16 cellular contexts compared by ENCODE assay signal in the genomic region with DNA sequence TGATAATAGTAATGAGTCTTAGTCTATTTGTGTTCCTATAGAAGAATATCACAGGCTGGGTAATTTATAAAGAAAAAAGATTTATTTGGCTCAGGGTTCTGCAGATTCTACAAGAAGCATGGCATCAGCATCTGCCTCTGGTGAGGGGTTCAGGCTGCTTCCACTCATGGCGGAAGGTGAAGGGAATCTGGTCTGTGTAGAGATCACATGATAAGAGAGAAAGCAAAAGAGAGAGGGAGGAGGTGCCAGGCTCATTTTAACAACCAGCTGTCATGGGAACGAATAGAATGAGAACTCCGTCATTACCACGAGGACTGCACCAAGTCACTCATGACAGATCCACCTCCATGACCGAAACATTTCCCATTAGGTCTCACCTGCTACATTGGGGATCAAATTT.
A peak's percentile ranks its signal among the peaks of the same experiment; 100 is the strongest.
DNase-seq lines count a peak whose midpoint lies in the region; ATAC-seq and TF ChIP-seq lines count a peak whose summit lies in the region.
"Had no signal": no experiment of that assay in that cellular context is flagged by ENCODE, and none has a peak within 500 bp of the region (broad histone marks: within the 10 kb centered on the region; RNA-seq: fewer than 3 reads in every experiment).

No MANE protein-coding gene starts in this region.

- no peaks in the 10 kb centered on the region for H3K79me2 ChIP-seq in OCI-LY7 (ENCODE audit: insufficient read depth, low read depth, low read length)

- intact Hi-C loops in OCI-LY7 (cut with micrococcal nuclease; ENCODE audit: unreplicated experiment): no loop called here
- intact Hi-C loops in activated CD4-positive, alpha-beta T cell treated with anti-CD3 and anti-CD28 coated beads for 36 hours (cut with DNase I, micrococcal nuclease): no loop called here

- H3K9me3 ChIP-seq in OCI-LY7 (ENCODE audit: low read length): no peaks in the 10 kb centered on the region

- H3K9me2 ChIP-seq in OCI-LY7 (ENCODE audit: insufficient read depth, low read length): no peaks in the 10 kb centered on the region

- POLR2A ChIA-PET in OCI-LY7 (lab: Charles Lee): no interaction called here
- POLR2A ChIA-PET in activated CD4-positive, alpha-beta T cell treated with anti-CD3 and anti-CD28 coated beads for 36 hours (lab: Charles Lee): no interaction called here

- H4K20me1 ChIP-seq in OCI-LY7 (ENCODE audit: insufficient read depth, low read length): no peaks in the 10 kb centered on the region
- H4K20me1 ChIP-seq: BLaER1 had no signal

- peak overlapping the region; percentile 97 for H3K27ac ChIP-seq in OCI-LY7 (ENCODE audit: low read depth, low read length, poor library complexity, severe bottlenecking)
- H3K27ac ChIP-seq: BLaER1 had no signal

- H3K36me3 ChIP-seq in OCI-LY7 (ENCODE audit: insufficient read depth, low read length): peaks cover 4% of the 10 kb centered on the region; the same call in 1 of the 2 replicates
- H3K36me3 ChIP-seq: BLaER1 had no signal

- DNase-seq in NCI-H1105 treated with DMSO at 0.1 percent for 48 hours (lab: John Stamatoyannopoulos, UW) (peak; percentile 8), NCI-H1105 (lab: John Stamatoyannopoulos, UW) (no peak), NCI-H748 (lab: John Stamatoyannopoulos, UW; ENCODE audit: unreplicated experiment) (peak; percentile 43), NCI-H748 treated with DMSO at 0.1 percent for 48 hours (lab: John Stamatoyannopoulos, UW) (no peak), OCI-LY7 (ENCODE audit: low spot score) (no peak), mesothelial cell of epicardium (ENCODE audit: low spot score in 2 of 2, unreplicated experiment in 2 of 2) (no peak)
- no peak for DNase-seq in activated CD8-positive, alpha-beta memory T cell treated with anti-CD3 and anti-CD28 coated beads for 24 hours
- no peak for DNase-seq in activated CD4-positive, alpha-beta T cell treated with anti-CD3 and anti-CD28 coated beads for 36 hours
- DNase-seq: 8988T; AML-193; CD8-positive, alpha-beta memory T cell; DMS79; HCEC 1CT; HFFc6 had no signal

- peaks cover under 1% of the 10 kb centered on the region for H3K4me1 Mint-ChIP-seq in mesothelial cell of epicardium
- no peaks in the 10 kb centered on the region for H3K4me1 Mint-ChIP-seq in activated CD4-positive, alpha-beta T cell treated with anti-CD3 and anti-CD28 coated beads for 36 hours
- H3K4me1 Mint-ChIP-seq: CD8-positive, alpha-beta memory T cell had no signal

- peak overlapping the region; percentile 13 for H3K27ac Mint-ChIP-seq in mesothelial cell of epicardium
- no peak overlapping the region for H3K27ac Mint-ChIP-seq in activated CD4-positive, alpha-beta T cell treated with anti-CD3 and anti-CD28 coated beads for 36 hours
- H3K27ac Mint-ChIP-seq: CD8-positive, alpha-beta memory T cell; HFFc6 had no signal

- H3K9me3 Mint-ChIP-seq in mesothelial cell of epicardium: no peaks in the 10 kb centered on the region
- peaks cover 5% of the 10 kb centered on the region for H3K9me3 Mint-ChIP-seq in activated CD4-positive, alpha-beta T cell treated with anti-CD3 and anti-CD28 coated beads for 36 hours (ENCODE audit: low read depth)
- H3K9me3 Mint-ChIP-seq: HFFc6 had no signal

- peak overlapping the region; percentile 75 for H2AFZ ChIP-seq in OCI-LY7 (ENCODE audit: low read length)

- no peak for ATAC-seq in activated CD4-positive, alpha-beta T cell treated with anti-CD3 and anti-CD28 coated beads for 36 hours
- ATAC-seq: GM12878 had no signal

- no peak overlapping the region for H3K4me3 Mint-ChIP-seq in mesothelial cell of epicardium
- H3K4me3 Mint-ChIP-seq in activated CD4-positive, alpha-beta T cell treated with anti-CD3 and anti-CD28 coated beads for 36 hours: no peak overlapping the region
- H3K4me3 Mint-ChIP-seq: CD8-positive, alpha-beta memory T cell; HFFc6 had no signal

- CTCF ChIA-PET in OCI-LY7 (lab: Charles Lee; ENCODE audit: unreplicated experiment): no interaction called here
- CTCF ChIA-PET in activated CD4-positive, alpha-beta T cell treated with anti-CD3 and anti-CD28 coated beads for 36 hours (lab: Charles Lee): no interaction called here

- no peak overlapping the region for H3K4me3 ChIP-seq in OCI-LY7 (ENCODE audit: low read depth, low read length, poor library complexity, severe bottlenecking)
- H3K4me3 ChIP-seq: BLaER1, GM12878 had no signal

- H3K4me1 ChIP-seq in OCI-LY7 (ENCODE audit: insufficient read depth, low read length, poor library complexity, severe bottlenecking): peaks cover 63% of the 10 kb centered on the region
- H3K4me1 ChIP-seq: BLaER1 had no signal

- TF ChIP-seq CTCF in OCI-LY7 (conservative IDR thresholded peaks at IDR 0.05; ENCODE audit: low read length) (no peak), mesothelial cell of epicardium (IDR thresholded peaks at IDR 0.05; ENCODE audit: unreplicated experiment) (no peak)

- no peaks in the 10 kb centered on the region for H3K27me3 Mint-ChIP-seq in mesothelial cell of epicardium (ENCODE audit: low read depth)
- H3K27me3 Mint-ChIP-seq in activated CD4-positive, alpha-beta T cell treated with anti-CD3 and anti-CD28 coated beads for 36 hours: no peaks in the 10 kb centered on the region
- H3K27me3 Mint-ChIP-seq: CD8-positive, alpha-beta memory T cell had no signal

- BruUV-seq in OCI-LY7 (replicated peaks; lab: Mats Ljungman, UMichigan): no TSS peak

- no peaks in the 10 kb centered on the region for H3K36me3 Mint-ChIP-seq in mesothelial cell of epicardium
- no peaks in the 10 kb centered on the region for H3K36me3 Mint-ChIP-seq in activated CD4-positive, alpha-beta T cell treated with anti-CD3 and anti-CD28 coated beads for 36 hours (ENCODE audit: low read depth)
- H3K36me3 Mint-ChIP-seq: CD8-positive, alpha-beta memory T cell had no signal

- peak overlapping the region; percentile 69; the same call in 1 of the 2 replicates for H3K4me2 ChIP-seq in OCI-LY7 (ENCODE audit: low read length)
- H3K4me2 ChIP-seq: BLaER1 had no signal

Comparison
In these comparisons a context has a peak if more than half of its experiments do, and no peak if none do; other contexts are left out.
1. DNase-seq: peak in NCI-H1105 treated with DMSO at 0.1 percent for 48 hours (single experiment) and NCI-H748 (single experiment); none in NCI-H1105 (single experiment), NCI-H748 treated with DMSO at 0.1 percent for 48 hours (single experiment), OCI-LY7 (single experiment), mesothelial cell of epicardium (0 of 2), activated CD8-positive, alpha-beta memory T cell treated with anti-CD3 and anti-CD28 coated beads for 24 hours (single experiment) and activated CD4-positive, alpha-beta T cell treated with anti-CD3 and anti-CD28 coated beads for 36 hours (single experiment).